Comparison of ENCODE assay signal across 13 cellular contexts in genomic region chr14:91401751-91402150, GRCh38. TPM values are rescaled to one million over a fixed set of nuclear protein-coding genes. Genes with fewer than 3 reads are reported as not detected.
DNase-seq lines count a peak whose midpoint lies in the region; ATAC-seq and TF ChIP-seq lines count a peak whose summit lies in the region.
"Had no signal": no experiment of that assay in that cellular context is flagged by ENCODE, and none has a peak within 500 bp of the region (broad histone marks: within the 10 kb centered on the region; RNA-seq: fewer than 3 reads in every experiment).

No MANE protein-coding gene starts in this region.

- no peaks in the 10 kb centered on the region for H3K9me2 ChIP-seq in PC-9 (ENCODE audit: insufficient read depth)

- no peaks in the 10 kb centered on the region for H4K20me1 ChIP-seq in PC-9 (ENCODE audit: insufficient read depth)

- TF ChIP-seq EP300 in stomach (IDR thresholded peaks at IDR 0.05), result no peak

- no peaks in the 10 kb centered on the region for H3K9me3 ChIP-seq in stomach
- H3K9me3 ChIP-seq in PC-9 (ENCODE audit: insufficient read depth, low read depth), result no peaks in the 10 kb centered on the region
- H3K9me3 ChIP-seq: Caco-2, heart left ventricle had no signal

- H3K36me3 ChIP-seq in stomach (no peaks in the 10 kb centered on the region), PC-9 (ENCODE audit: low read depth) (no peaks in the 10 kb centered on the region)
- H3K36me3 ChIP-seq: heart left ventricle had no signal

- H3K4me2 ChIP-seq in PC-9, result no peak overlapping the region

- H3K9me3 Mint-ChIP-seq in activated naive CD4-positive, alpha-beta T cell treated with anti-CD3 and anti-CD28 coated beads for 36 hours, result no peaks in the 10 kb centered on the region
- no peaks in the 10 kb centered on the region for H3K9me3 Mint-ChIP-seq in effector memory CD8-positive, alpha-beta T cell

- no peak for ATAC-seq in effector memory CD8-positive, alpha-beta T cell (replicated peaks)
- no peak for ATAC-seq in GM18511 (IDR thresholded peaks at IDR 0.05; ENCODE audit: unreplicated experiment)

- H3K4me1 Mint-ChIP-seq in activated naive CD4-positive, alpha-beta T cell treated with anti-CD3 and anti-CD28 coated beads for 36 hours (ENCODE audit: low read depth), result peaks cover 91% of the 10 kb centered on the region
- peaks cover 81 to 90% of the 10 kb centered on the region in 2 donors for H3K4me1 Mint-ChIP-seq in effector memory CD8-positive, alpha-beta T cell (ENCODE audit: low read depth in 2 of 2)

- peaks cover 76 to 96% (median 93%) of the 10 kb centered on the region in 4 donors for H3K4me1 ChIP-seq in stomach
- H3K4me1 ChIP-seq in PC-9 (replicated peaks; ENCODE audit: insufficient read depth), result 0 out of 2 replicates have a peak, but pooled peaks cover 3% of the 10 kb centered on the region
- H3K4me1 ChIP-seq: Caco-2 had no signal

- no peak for TF ChIP-seq POLR2A in stomach (IDR thresholded peaks at IDR 0.05)

- intact Hi-C loops in activated naive CD4-positive, alpha-beta T cell treated with anti-CD3 and anti-CD28 coated beads for 36 hours (cut with micrococcal nuclease), result no loop called here
- intact Hi-C loops in stomach (cut with DNase I; ENCODE audit: low total_unique reads) (no loop called here), PC-9 (cut with micrococcal nuclease; ENCODE audit: unreplicated experiment) (no loop called here)

- WGBS in stomach, 5 donors, result 80 to 88% (median 86%) methylated on average over 7 of the region's 7 CpGs

- H3K27ac ChIP-seq in VCaP (peak overlapping the region; percentile 82), stomach (peak overlapping the region; percentile 77 to 93 (median 82)), PC-9 (no peak overlapping the region)

- H3K4me3 ChIP-seq in stomach (no peak overlapping the region), PC-9 (no peak overlapping the region)
- H3K4me3 ChIP-seq: skin epidermis had no signal

- DNase-seq in activated naive CD4-positive, alpha-beta T cell treated with anti-CD3 and anti-CD28 coated beads for 36 hours, result no peak
- no peak for DNase-seq in activated naive CD4-positive, alpha-beta T cell treated with Interleukin-2 at 50 U/mL for 16 hours
- no peak for DNase-seq in effector memory CD8-positive, alpha-beta T cell
- DNase-seq in stomach (no peak), PC-9 (no peak), DMS153 treated with DMSO at 0.1 percent for 48 hours (lab: John Stamatoyannopoulos, UW; ENCODE audit: unreplicated experiment) (no peak)
- DNase-seq: ACHN, Caco-2, heart left ventricle, NCI-H774 had no signal

- peaks cover 19% of the 10 kb centered on the region for H3K36me3 Mint-ChIP-seq in activated naive CD4-positive, alpha-beta T cell treated with anti-CD3 and anti-CD28 coated beads for 36 hours (ENCODE audit: low read depth)
- H3K36me3 Mint-ChIP-seq in effector memory CD8-positive, alpha-beta T cell (ENCODE audit: insufficient read depth), result peaks cover 81% of the 10 kb centered on the region

- H3K27me3 ChIP-seq in stomach, result no peaks in the 10 kb centered on the region
- no peaks in the 10 kb centered on the region for H3K27me3 ChIP-seq in PC-9 (ENCODE audit: insufficient read depth, low read depth)

- no peak for TF ChIP-seq CTCF in VCaP (conservative IDR thresholded peaks at IDR 0.05)
- no peak for TF ChIP-seq CTCF in stomach (IDR thresholded peaks at IDR 0.05)
- TF ChIP-seq CTCF in PC-9 (conservative IDR thresholded peaks at IDR 0.05), result no peak

- H3K79me2 ChIP-seq in PC-9 (ENCODE audit: low read depth), result 0 out of 2 replicates have a peak, but pooled peaks cover 8% of the 10 kb centered on the region

- no peak overlapping the region for H3K4me3 Mint-ChIP-seq in activated naive CD4-positive, alpha-beta T cell treated with anti-CD3 and anti-CD28 coated beads for 36 hours
- H3K4me3 Mint-ChIP-seq in effector memory CD8-positive, alpha-beta T cell, result peak overlapping the region; percentile 79 to 96

- no peaks in the 10 kb centered on the region for H3K27me3 Mint-ChIP-seq in activated naive CD4-positive, alpha-beta T cell treated with anti-CD3 and anti-CD28 coated beads for 36 hours (ENCODE audit: low read depth)
- H3K27me3 Mint-ChIP-seq in effector memory CD8-positive, alpha-beta T cell, result no peaks in the 10 kb centered on the region

- POLR2A ChIA-PET in PC-9 (lab: Charles Lee; ENCODE audit: unreplicated experiment), result no interaction called here

- H3F3A ChIP-seq in PC-9 (ENCODE audit: insufficient read depth, low read depth), result no peaks in the 10 kb centered on the region

- H3K27ac Mint-ChIP-seq in activated naive CD4-positive, alpha-beta T cell treated with anti-CD3 and anti-CD28 coated beads for 36 hours, result peak overlapping the region; percentile 86
- peak overlapping the region; percentile 91 to 93 for H3K27ac Mint-ChIP-seq in effector memory CD8-positive, alpha-beta T cell

- no peak overlapping the region for H2AFZ ChIP-seq in PC-9

- CTCF ChIA-PET in activated naive CD4-positive, alpha-beta T cell treated with anti-CD3 and anti-CD28 coated beads for 36 hours (lab: Charles Lee), result interaction anchor here (1.2 to 7.2 kb wide), 3 partner anchors 13 to 105 kb away, joined by 4 to 94 read pairs (median 16); partner anchors contain the start of gene CCDC88C
- CTCF ChIA-PET in PC-9 (lab: Charles Lee), result no interaction called here

- BruUV-seq in PC-9 (replicated peaks; lab: Mats Ljungman, UMichigan), result no TSS peak

RNA-seq across cellular contexts. Expression of gene CCDC88C, which starts 15.9 kb away (rescaled TPM):
- total RNA-seq in activated naive CD4-positive, alpha-beta T cell treated with anti-CD3 and anti-CD28 coated beads for 36 hours, result 10 to 100 TPM; 76.0 to 83.3 TPM
- total RNA-seq in stomach (10 to 100 TPM; 19.3 to 66.9 (median 41.5) TPM), PC-9 (2021) (7.4 and 10.4 TPM in 2 replicates)
- polyA plus RNA-seq in stomach, result 10 to 100 TPM; 10.5 to 13.0 (median 12.4) TPM
